11 cellular contexts compared by ENCODE assay signal in genomic region chr22:31106001-31106571, GRCh38. TPM values are rescaled to one million over a fixed set of nuclear protein-coding genes. Genes with fewer than 3 reads are reported as not detected.
DNase-seq lines count a peak whose midpoint lies in the region; ATAC-seq, FAIRE-seq and TF ChIP-seq lines count a peak whose summit lies in the region.
"Had no signal": no experiment of that assay in that cellular context is flagged by ENCODE, and none has a peak within 500 bp of the region (broad histone marks: within the 10 kb centered on the region; RNA-seq: fewer than 3 reads in every experiment).

No MANE protein-coding gene starts in this region.

- no peaks in the 10 kb centered on the region for H3K27me3 ChIP-seq in astrocyte (ENCODE audit: insufficient read depth, low read length)
- H3K27me3 ChIP-seq in HepG2 (ENCODE audit: control insufficient read depth in 1 of 2, insufficient read depth in 2 of 2, low read length in 2 of 2) = no peaks in the 10 kb centered on the region
- H3K27me3 ChIP-seq in testis = no peaks in the 10 kb centered on the region
- H3K27me3 ChIP-seq: BLaER1 had no signal

- no peaks in the 10 kb centered on the region for H3K36me3 Mint-ChIP-seq in T-helper 2 cell treated with Interferon-gamma antibody and Interleukin-4, amounts not matched to agents 5 μg/mL and 100 μg/mL, for 36 hours (ENCODE audit: low read depth)
- H3K36me3 Mint-ChIP-seq in astrocyte (ENCODE audit: low read depth, unreplicated experiment) = peaks cover 8% of the 10 kb centered on the region

- ATAC-seq in HepG2 = peak; percentile 18
- no peak for ATAC-seq in GM21360 (IDR thresholded peaks at IDR 0.05; ENCODE audit: unreplicated experiment)

- H3K27ac Mint-ChIP-seq in T-helper 2 cell treated with Interferon-gamma antibody and Interleukin-4, amounts not matched to agents 5 μg/mL and 100 μg/mL, for 36 hours = no peak overlapping the region
- peak overlapping the region; percentile 84 for H3K27ac Mint-ChIP-seq in astrocyte (ENCODE audit: unreplicated experiment)

- H3K4me3 Mint-ChIP-seq in T-helper 2 cell treated with Interferon-gamma antibody and Interleukin-4, amounts not matched to agents 5 μg/mL and 100 μg/mL, for 36 hours = peak overlapping the region; percentile 56
- peak overlapping the region; percentile 98 for H3K4me3 Mint-ChIP-seq in astrocyte (ENCODE audit: unreplicated experiment)

- TF ChIP-seq CTCF in astrocyte (IDR thresholded peaks at IDR 0.05; ENCODE audit: insufficient read depth, low read depth, low read length) (no peak), HepG2 (CRISPR knock-in tag; IDR thresholded peaks at IDR 0.05) (0 out of 2 replicates have a peak, but pooled peaks have one; percentile 5), testis (IDR thresholded peaks at IDR 0.05) (peak in 1 of 3 experiments; percentile 15)

- H3K36me3 ChIP-seq in astrocyte (ENCODE audit: insufficient read depth, low read length) (peaks cover 13% of the 10 kb centered on the region), HepG2 (replicated peaks in 1 of 2; ENCODE audit: control insufficient read depth in 1 of 2, insufficient read depth in 2 of 2, low read length in 2 of 2) (no peaks in the 10 kb centered on the region), testis (ENCODE audit: low read depth, missing control alignments) (no peaks in the 10 kb centered on the region)

- no TSS peak for BruUV-seq in HepG2 (replicated peaks; lab: Mats Ljungman, UMichigan)

- CTCF ChIA-PET in HepG2 (lab: Yijun Ruan, JAX; ENCODE audit: low intra/inter-chr PET ratio, low total read pairs) = no interaction called here

- peaks cover 9% of the 10 kb centered on the region for H3K4me1 Mint-ChIP-seq in T-helper 2 cell treated with Interferon-gamma antibody and Interleukin-4, amounts not matched to agents 5 μg/mL and 100 μg/mL, for 36 hours (ENCODE audit: low read depth)
- peaks cover 38% of the 10 kb centered on the region for H3K4me1 Mint-ChIP-seq in astrocyte (ENCODE audit: low read depth, unreplicated experiment)

- H3K9me3 ChIP-seq in astrocyte (ENCODE audit: insufficient read depth, low read depth, low read length) (no peaks in the 10 kb centered on the region), HepG2 (ENCODE audit: low read length) (no peaks in the 10 kb centered on the region), testis (no peaks in the 10 kb centered on the region)
- H3K9me3 ChIP-seq: BLaER1 had no signal

- H3K4me3 ChIP-seq in astrocyte (ENCODE audit: insufficient read depth, low read depth, low read length) (peak overlapping the region; percentile 86), HepG2 (replicated peaks in 1 of 3; ENCODE audit: insufficient read depth in 1 of 3, low read depth in 2 of 3, low read length in 3 of 3) (no peak overlapping the region), testis (peak overlapping the region; percentile 71 to 72)

- H3K9me3 Mint-ChIP-seq in T-helper 2 cell treated with Interferon-gamma antibody and Interleukin-4, amounts not matched to agents 5 μg/mL and 100 μg/mL, for 36 hours = no peaks in the 10 kb centered on the region
- no peaks in the 10 kb centered on the region for H3K9me3 Mint-ChIP-seq in astrocyte (ENCODE audit: unreplicated experiment)

- in situ Hi-C loops in HepG2 (cut with HindIII; ENCODE audit: extremely low pct_ligation_motif_present, low pct_unique_long_range_greater_than_20kb) = no loop called here

- intact Hi-C loops in HepG2 (cut with micrococcal nuclease; ENCODE audit: unreplicated experiment) = no loop called here
- intact Hi-C loops in testis (cut with DNase I; ENCODE audit: low total_unique reads) = no loop called here

- POLR2A ChIA-PET in HepG2 (lab: Yijun Ruan, JAX) = no interaction called here

- H3K27me3 Mint-ChIP-seq in T-helper 2 cell treated with Interferon-gamma antibody and Interleukin-4, amounts not matched to agents 5 μg/mL and 100 μg/mL, for 36 hours (ENCODE audit: low read depth) = no peaks in the 10 kb centered on the region
- H3K27me3 Mint-ChIP-seq in astrocyte (ENCODE audit: low read depth, unreplicated experiment) = no peaks in the 10 kb centered on the region

- no peak for TF ChIP-seq POLR2A in HepG2 (IDR thresholded peaks at IDR 0.05; ENCODE audit: insufficient read depth in 1 of 2, low read depth in 2 of 2, low read length in 2 of 2)
- no peak for TF ChIP-seq POLR2A in testis (IDR thresholded peaks at IDR 0.05)

- TF ChIP-seq EP300 in HepG2 (IDR thresholded peaks at IDR 0.05; ENCODE audit: low read depth in 2 of 2, low read length in 2 of 2) = no peak
- TF ChIP-seq EP300 in HepG2 (CRISPR knock-in tag; IDR thresholded peaks at IDR 0.05; ENCODE audit: borderline replicate concordance) = no peak

- H3K4me2 ChIP-seq in astrocyte (ENCODE audit: low read length) (peak overlapping the region; percentile 99), HepG2 (ENCODE audit: low read depth, low read length) (no peak overlapping the region)

- DNase-seq in T-helper 2 cell treated with Interferon-gamma antibody and Interleukin-4, amounts not matched to agents 5 μg/mL and 100 μg/mL, for 36 hours (ENCODE audit: low spot score) = no peak
- DNase-seq in T-helper 2 cell = no peak
- no peak for DNase-seq in astrocyte (ENCODE audit: low read depth)
- no peak for DNase-seq in HepG2 (ENCODE audit: low spot score)
- DNase-seq in testis = no peak
- no peak for DNase-seq in NOMO-1 treated with DMSO at 0.1 percent for 48 hours (lab: John Stamatoyannopoulos, UW; ENCODE audit: unreplicated experiment)
- no peak for DNase-seq in NCI-H510A treated with DMSO at 0.1 percent for 48 hours (lab: John Stamatoyannopoulos, UW)
- DNase-seq: activated CD4-positive, alpha-beta T cell treated with anti-CD3 and anti-CD28 coated beads, Interleukin-2, amount 50 U/mL, for 4 hours had no signal

- FAIRE-seq in astrocyte (lab: Jason Lieb, UNC) = no peak
- FAIRE-seq in HepG2 (lab: Jason Lieb, UNC) = no peak

- H4K20me1 ChIP-seq in astrocyte (ENCODE audit: insufficient read depth, low read length) = peaks cover 53% of the 10 kb centered on the region
- no peaks in the 10 kb centered on the region for H4K20me1 ChIP-seq in HepG2 (ENCODE audit: insufficient read depth, low read length)

- 51% methylated on average over 2 of the region's 4 CpGs for WGBS in HepG2 (ENCODE audit: low lambda C conversion rate)
- WGBS in testis, 2 donors = 38 to 47% methylated on average over 2 to 4 of the region's 4 CpGs

- peaks cover 31% of the 10 kb centered on the region for H3K4me1 ChIP-seq in astrocyte (ENCODE audit: insufficient read depth, low read length)
- H3K4me1 ChIP-seq in HepG2 (ENCODE audit: insufficient read depth, low read length) = peaks cover 39% of the 10 kb centered on the region
- no peaks in the 10 kb centered on the region for H3K4me1 ChIP-seq in testis

- H3K9ac ChIP-seq in astrocyte (ENCODE audit: low read length) (peak overlapping the region; percentile 97), HepG2 (ENCODE audit: insufficient read depth, low read depth, low read length) (0 out of 2 replicates have a peak overlapping the region, but pooled peaks have one; percentile 13)
- H3K9ac ChIP-seq: BLaER1 had no signal

- H2AFZ ChIP-seq in astrocyte (ENCODE audit: low read depth, low read length) (no peak overlapping the region), HepG2 (ENCODE audit: low read length) (no peak overlapping the region)

- H3K27ac ChIP-seq in astrocyte (ENCODE audit: low read depth, low read length) (no peak overlapping the region), HepG2 (ENCODE audit: extremely low read length, insufficient read depth, low read length) (no peak overlapping the region), testis (peak overlapping the region; percentile 89 to 96)
- H3K27ac ChIP-seq: BLaER1 had no signal

- TF ChIP-seq RAD21 in HepG2 (CRISPR knock-in tag; IDR thresholded peaks at IDR 0.05) = no peak

- H3K79me2 ChIP-seq in astrocyte (ENCODE audit: insufficient read depth, low read length) (peaks cover 27% of the 10 kb centered on the region), HepG2 (ENCODE audit: insufficient read depth, low read length) (no peaks in the 10 kb centered on the region)

RNA-seq across cellular contexts. Expression of gene SELENOM, which starts 1.3 kb away (rescaled TPM):
- 157 and 205 TPM in 2 replicates for total RNA-seq in astrocyte
- 2.4 and 4.1 TPM in 2 replicates for total RNA-seq in HepG2 (2016; rRNA removed; fragmentation: Illumina TruSeq; extraction: Trizol)
- 1.9 and 4.6 TPM in 2 replicates for total RNA-seq in HepG2 (2016; cell fraction: cytosol; rRNA removed; fragmentation: Illumina TruSeq; extraction: Trizol; ENCODE audit: low read depth)
- total RNA-seq in HepG2 (2016; cell fraction: insoluble cytoplasmic fraction; rRNA removed; fragmentation: Illumina TruSeq; extraction: Trizol) = 1.6 and 3.5 TPM in 2 replicates
- 1.9 and 2.9 TPM in 2 replicates for total RNA-seq in HepG2 (2016; cell fraction: membrane; rRNA removed; fragmentation: Illumina TruSeq; extraction: Trizol)
- total RNA-seq in HepG2 (2016; cell fraction: nucleus; rRNA removed; fragmentation: Illumina TruSeq; extraction: Trizol) = 1.5 and 2.6 TPM in 2 replicates
- polyA plus RNA-seq in HepG2 (2011; rRNA removed) = 4.3 and 5.5 TPM in 2 replicates
- 5.8 and 12.6 TPM in 2 replicates for polyA plus RNA-seq in HepG2 (2011; cell fraction: cytosol; rRNA removed)
- polyA plus RNA-seq in HepG2 (2011; cell fraction: nucleus; rRNA removed) = 5.9 and 7.6 TPM in 2 replicates
- 2.5 and 2.9 TPM in 2 replicates for polyA plus RNA-seq in HepG2 (2012)
- polyA plus RNA-seq in HepG2 (2016; cell fraction: cytosol; fragmentation: Illumina TruSeq; extraction: Trizol; ENCODE audit: low read depth) = 3.5 and 5.0 TPM in 2 replicates
- polyA plus RNA-seq in HepG2 (2016; cell fraction: insoluble cytoplasmic fraction; fragmentation: Illumina TruSeq; extraction: Trizol; ENCODE audit: low read depth) = 2.3 and 2.8 TPM in 2 replicates
- 4.2 and 4.5 TPM in 2 replicates for polyA plus RNA-seq in HepG2 (2016; cell fraction: membrane; fragmentation: Illumina TruSeq; extraction: Trizol; ENCODE audit: low read depth)
- polyA plus RNA-seq in HepG2 (2016; cell fraction: nucleus; fragmentation: Illumina TruSeq; extraction: Trizol; ENCODE audit: insufficient read depth, low read depth) = 3.5 and 5.2 TPM in 2 replicates
- polyA minus RNA-seq in HepG2 (2011; rRNA and poly(A)+ RNA removed; ENCODE audit: low replicate concordance) = 1.4 and 4.9 TPM in 2 replicates
- 1.8 and 2.3 TPM in 2 replicates for polyA minus RNA-seq in HepG2 (2011; cell fraction: cytosol; rRNA and poly(A)+ RNA removed)
- polyA minus RNA-seq in HepG2 (2011; cell fraction: nucleus; rRNA and poly(A)+ RNA removed) = 1.5 and 2.4 TPM in 2 replicates
- 100 to 1,000 TPM in 1 of 2 donors, 10 to 100 TPM in 1; 82.8 to 102 TPM for total RNA-seq in testis
- 77.4 TPM for polyA plus RNA-seq in testis (ENCODE audit: insufficient read depth, low read depth, low replicate concordance)

RNA-seq across cellular contexts. Expression of gene INPP5J, which starts 16.7 kb away (rescaled TPM):
- 3.0 and 3.3 TPM in 2 replicates for total RNA-seq in astrocyte
- 0.15 and 0.24 TPM in 2 replicates for total RNA-seq in HepG2 (2016; rRNA removed; fragmentation: Illumina TruSeq; extraction: Trizol)
- total RNA-seq in HepG2 (2016; cell fraction: cytosol; rRNA removed; fragmentation: Illumina TruSeq; extraction: Trizol; ENCODE audit: low read depth) = 0.09 TPM in 1 of 2 replicates, not detected in the other
- 0.42 and 0.45 TPM in 2 replicates for total RNA-seq in HepG2 (2016; cell fraction: insoluble cytoplasmic fraction; rRNA removed; fragmentation: Illumina TruSeq; extraction: Trizol)
- total RNA-seq in HepG2 (2016; cell fraction: membrane; rRNA removed; fragmentation: Illumina TruSeq; extraction: Trizol) = 0.34 and 0.40 TPM in 2 replicates
- total RNA-seq in HepG2 (2016; cell fraction: nucleus; rRNA removed; fragmentation: Illumina TruSeq; extraction: Trizol) = 0.47 TPM in 2 replicates
- polyA plus RNA-seq in HepG2 (2011; rRNA removed) = 1.1 and 1.3 TPM in 2 replicates
- 0.41 and 0.62 TPM in 2 replicates for polyA plus RNA-seq in HepG2 (2011; cell fraction: cytosol; rRNA removed)
- 6.2 and 7.6 TPM in 2 replicates for polyA plus RNA-seq in HepG2 (2011; cell fraction: nucleus; rRNA removed)
- polyA plus RNA-seq in HepG2 (2012) = 0.30 and 1.7 TPM in 2 replicates
- polyA plus RNA-seq in HepG2 (2016; cell fraction: cytosol; fragmentation: Illumina TruSeq; extraction: Trizol; ENCODE audit: low read depth) = 0.11 and 0.18 TPM in 2 replicates
- polyA plus RNA-seq in HepG2 (2016; cell fraction: insoluble cytoplasmic fraction; fragmentation: Illumina TruSeq; extraction: Trizol; ENCODE audit: low read depth) = 0.26 and 0.52 TPM in 2 replicates
- polyA plus RNA-seq in HepG2 (2016; cell fraction: membrane; fragmentation: Illumina TruSeq; extraction: Trizol; ENCODE audit: low read depth) = 0.27 and 0.29 TPM in 2 replicates
- 1.9 and 3.2 TPM in 2 replicates for polyA plus RNA-seq in HepG2 (2016; cell fraction: nucleus; fragmentation: Illumina TruSeq; extraction: Trizol; ENCODE audit: insufficient read depth, low read depth)
- polyA minus RNA-seq in HepG2 (2011; rRNA and poly(A)+ RNA removed; ENCODE audit: low replicate concordance) = 0.88 and 5.2 TPM in 2 replicates
- polyA minus RNA-seq in HepG2 (2011; cell fraction: cytosol; rRNA and poly(A)+ RNA removed) = 0.35 and 0.49 TPM in 2 replicates
- polyA minus RNA-seq in HepG2 (2011; cell fraction: nucleus; rRNA and poly(A)+ RNA removed) = 0.62 and 1.7 TPM in 2 replicates
- total RNA-seq in testis = 10 to 100 TPM; 11.3 to 17.2 TPM
- 5.2 TPM for polyA plus RNA-seq in testis (ENCODE audit: insufficient read depth, low read depth, low replicate concordance)

RNA-seq across cellular contexts. Expression of gene SMTN, which starts 25.0 kb away (rescaled TPM):
- total RNA-seq in astrocyte (97.5 and 98.9 TPM in 2 replicates), HepG2 (2016; rRNA removed; fragmentation: Illumina TruSeq; extraction: Trizol) (6.9 and 14.7 TPM in 2 replicates), testis (10 to 100 TPM; 50.1 to 52.5 TPM)
- total RNA-seq in HepG2 (2016; cell fraction: cytosol; rRNA removed; fragmentation: Illumina TruSeq; extraction: Trizol; ENCODE audit: low read depth) = 2.5 and 3.0 TPM in 2 replicates
- 5.5 and 15.8 TPM in 2 replicates for total RNA-seq in HepG2 (2016; cell fraction: insoluble cytoplasmic fraction; rRNA removed; fragmentation: Illumina TruSeq; extraction: Trizol)
- 7.5 and 8.5 TPM in 2 replicates for total RNA-seq in HepG2 (2016; cell fraction: membrane; rRNA removed; fragmentation: Illumina TruSeq; extraction: Trizol)
- 17.4 and 23.6 TPM in 2 replicates for total RNA-seq in HepG2 (2016; cell fraction: nucleus; rRNA removed; fragmentation: Illumina TruSeq; extraction: Trizol)
- polyA plus RNA-seq in HepG2 (2011; rRNA removed) (24.2 and 26.1 TPM in 2 replicates), testis (ENCODE audit: insufficient read depth, low read depth, low replicate concordance) (31.6 TPM)
- 10.8 and 14.8 TPM in 2 replicates for polyA plus RNA-seq in HepG2 (2011; cell fraction: cytosol; rRNA removed)
- polyA plus RNA-seq in HepG2 (2011; cell fraction: nucleus; rRNA removed) = 129 and 177 TPM in 2 replicates
- 16.2 and 21.3 TPM in 2 replicates for polyA plus RNA-seq in HepG2 (2012)
- 2.3 and 3.6 TPM in 2 replicates for polyA plus RNA-seq in HepG2 (2016; cell fraction: cytosol; fragmentation: Illumina TruSeq; extraction: Trizol; ENCODE audit: low read depth)
- polyA plus RNA-seq in HepG2 (2016; cell fraction: insoluble cytoplasmic fraction; fragmentation: Illumina TruSeq; extraction: Trizol; ENCODE audit: low read depth) = 6.1 and 9.7 TPM in 2 replicates
- 5.1 and 6.6 TPM in 2 replicates for polyA plus RNA-seq in HepG2 (2016; cell fraction: membrane; fragmentation: Illumina TruSeq; extraction: Trizol; ENCODE audit: low read depth)
- 48.9 and 50.6 TPM in 2 replicates for polyA plus RNA-seq in HepG2 (2016; cell fraction: nucleus; fragmentation: Illumina TruSeq; extraction: Trizol; ENCODE audit: insufficient read depth, low read depth)
- polyA minus RNA-seq in HepG2 (2011; rRNA and poly(A)+ RNA removed; ENCODE audit: low replicate concordance) = 5.1 and 18.8 TPM in 2 replicates
- polyA minus RNA-seq in HepG2 (2011; cell fraction: cytosol; rRNA and poly(A)+ RNA removed) = 11.6 and 13.2 TPM in 2 replicates
- polyA minus RNA-seq in HepG2 (2011; cell fraction: nucleus; rRNA and poly(A)+ RNA removed) = 28.8 and 31.8 TPM in 2 replicates

RNA-seq across cellular contexts. Expression of gene PLA2G3, which starts 34.2 kb away (rescaled TPM):
- total RNA-seq in astrocyte = not detected in 2 replicates
- total RNA-seq in HepG2 (2016; rRNA removed; fragmentation: Illumina TruSeq; extraction: Trizol) = 0.11 and 0.42 TPM in 2 replicates
- 0.09 and 0.20 TPM in 2 replicates for total RNA-seq in HepG2 (2016; cell fraction: cytosol; rRNA removed; fragmentation: Illumina TruSeq; extraction: Trizol; ENCODE audit: low read depth)
- 0.09 and 0.32 TPM in 2 replicates for total RNA-seq in HepG2 (2016; cell fraction: insoluble cytoplasmic fraction; rRNA removed; fragmentation: Illumina TruSeq; extraction: Trizol)
- 0.19 and 0.21 TPM in 2 replicates for total RNA-seq in HepG2 (2016; cell fraction: membrane; rRNA removed; fragmentation: Illumina TruSeq; extraction: Trizol)
- 0.25 and 0.34 TPM in 2 replicates for total RNA-seq in HepG2 (2016; cell fraction: nucleus; rRNA removed; fragmentation: Illumina TruSeq; extraction: Trizol)
- 0.12 and 0.24 TPM in 2 replicates for polyA plus RNA-seq in HepG2 (2011; rRNA removed)
- polyA plus RNA-seq in HepG2 (2011; cell fraction: cytosol; rRNA removed) = 0.17 TPM in 2 replicates
- 0.16 and 0.21 TPM in 2 replicates for polyA plus RNA-seq in HepG2 (2011; cell fraction: nucleus; rRNA removed)
- polyA plus RNA-seq in HepG2 (2012) = 0.15 and 0.37 TPM in 2 replicates
- 0.06 and 0.14 TPM in 2 replicates for polyA plus RNA-seq in HepG2 (2016; cell fraction: cytosol; fragmentation: Illumina TruSeq; extraction: Trizol; ENCODE audit: low read depth)
- 0.08 and 0.14 TPM in 2 replicates for polyA plus RNA-seq in HepG2 (2016; cell fraction: insoluble cytoplasmic fraction; fragmentation: Illumina TruSeq; extraction: Trizol; ENCODE audit: low read depth)
- polyA plus RNA-seq in HepG2 (2016; cell fraction: membrane; fragmentation: Illumina TruSeq; extraction: Trizol; ENCODE audit: low read depth) = 0.09 TPM in 1 of 2 replicates, not detected in the other
- 0.55 and 0.78 TPM in 2 replicates for polyA plus RNA-seq in HepG2 (2016; cell fraction: nucleus; fragmentation: Illumina TruSeq; extraction: Trizol; ENCODE audit: insufficient read depth, low read depth)
- polyA minus RNA-seq in HepG2 (2011; rRNA and poly(A)+ RNA removed; ENCODE audit: low replicate concordance) = 0.30 and 0.40 TPM in 2 replicates
- polyA minus RNA-seq in HepG2 (2011; cell fraction: cytosol; rRNA and poly(A)+ RNA removed) = not detected in 2 replicates
- not detected in 2 replicates for polyA minus RNA-seq in HepG2 (2011; cell fraction: nucleus; rRNA and poly(A)+ RNA removed)
- total RNA-seq in testis = under 1 TPM; 0.55 to 0.68 TPM
- 0.44 TPM for polyA plus RNA-seq in testis (ENCODE audit: insufficient read depth, low read depth, low replicate concordance)
- total RNA-seq: LHCN-M2 had no signal

RNA-seq across cellular contexts. Expression of gene RNF185, which starts 53.9 kb away (rescaled TPM):
- total RNA-seq in astrocyte (28.9 and 29.3 TPM in 2 replicates), HepG2 (2016; rRNA removed; fragmentation: Illumina TruSeq; extraction: Trizol) (21.4 and 28.8 TPM in 2 replicates), testis (10 to 100 TPM; 30.0 to 32.4 TPM)
- 2.9 and 3.2 TPM in 2 replicates for total RNA-seq in HepG2 (2016; cell fraction: cytosol; rRNA removed; fragmentation: Illumina TruSeq; extraction: Trizol; ENCODE audit: low read depth)
- 21.9 and 28.5 TPM in 2 replicates for total RNA-seq in HepG2 (2016; cell fraction: insoluble cytoplasmic fraction; rRNA removed; fragmentation: Illumina TruSeq; extraction: Trizol)
- total RNA-seq in HepG2 (2016; cell fraction: membrane; rRNA removed; fragmentation: Illumina TruSeq; extraction: Trizol) = 11.3 and 11.9 TPM in 2 replicates
- 12.0 and 13.7 TPM in 2 replicates for total RNA-seq in HepG2 (2016; cell fraction: nucleus; rRNA removed; fragmentation: Illumina TruSeq; extraction: Trizol)
- polyA plus RNA-seq in HepG2 (2011; rRNA removed) (26.4 and 27.5 TPM in 2 replicates), testis (ENCODE audit: insufficient read depth, low read depth, low replicate concordance) (33.2 TPM)
- polyA plus RNA-seq in HepG2 (2011; cell fraction: cytosol; rRNA removed) = 21.8 and 27.3 TPM in 2 replicates
- 19.0 and 20.4 TPM in 2 replicates for polyA plus RNA-seq in HepG2 (2011; cell fraction: nucleus; rRNA removed)
- polyA plus RNA-seq in HepG2 (2012) = 15.4 and 15.6 TPM in 2 replicates
- polyA plus RNA-seq in HepG2 (2016; cell fraction: cytosol; fragmentation: Illumina TruSeq; extraction: Trizol; ENCODE audit: low read depth) = 1.6 and 1.7 TPM in 2 replicates
- polyA plus RNA-seq in HepG2 (2016; cell fraction: insoluble cytoplasmic fraction; fragmentation: Illumina TruSeq; extraction: Trizol; ENCODE audit: low read depth) = 27.8 and 28.1 TPM in 2 replicates
- polyA plus RNA-seq in HepG2 (2016; cell fraction: membrane; fragmentation: Illumina TruSeq; extraction: Trizol; ENCODE audit: low read depth) = 6.4 and 6.8 TPM in 2 replicates
- 21.5 and 21.8 TPM in 2 replicates for polyA plus RNA-seq in HepG2 (2016; cell fraction: nucleus; fragmentation: Illumina TruSeq; extraction: Trizol; ENCODE audit: insufficient read depth, low read depth)
- polyA minus RNA-seq in HepG2 (2011; rRNA and poly(A)+ RNA removed; ENCODE audit: low replicate concordance) = 17.6 and 24.2 TPM in 2 replicates
- polyA minus RNA-seq in HepG2 (2011; cell fraction: cytosol; rRNA and poly(A)+ RNA removed) = 10.1 and 10.4 TPM in 2 replicates
- 9.1 and 11.8 TPM in 2 replicates for polyA minus RNA-seq in HepG2 (2011; cell fraction: nucleus; rRNA and poly(A)+ RNA removed)

Comparison
In these comparisons a context has a peak if more than half of its experiments do, and no peak if none do; other contexts are left out.
1. H3K27ac ChIP-seq: peak in testis (2 of 2); none in astrocyte (single experiment) and HepG2 (single experiment).
2. H3K4me3 ChIP-seq: peak in astrocyte (single experiment) and testis (2 of 2); none in HepG2 (0 of 3).
3. RNA of gene SELENOM, which starts 1.3 kb away (total RNA-seq): 157 to 205 TPM in astrocyte and 82.8 to 102 TPM in testis; 1.5 to 4.6 TPM in HepG2; every median in the first group is over 10 times any median in the second.